ENCODE assay signal across 13 cellular contexts in genomic region chr7:92785923-92786322, GRCh38. TPM values are rescaled to one million over a fixed set of nuclear protein-coding genes. Genes with fewer than 3 reads are reported as not detected.
DNase-seq lines count a peak whose midpoint lies in the region; ATAC-seq and TF ChIP-seq lines count a peak whose summit lies in the region.
"Had no signal": no experiment of that assay in that cellular context is flagged by ENCODE, and none has a peak within 500 bp of the region (broad histone marks: within the 10 kb centered on the region; RNA-seq: fewer than 3 reads in every experiment).

No MANE protein-coding gene starts in this region.

- WGBS in thyroid gland, 2 donors = 14 to 27% methylated on average over 3 of the region's 3 CpGs

- TF ChIP-seq CTCF in thyroid gland (IDR thresholded peaks at IDR 0.05) (no peak), GM10248 (IDR thresholded peaks at IDR 0.05; ENCODE audit: control extremely low read depth, extremely low read depth, low read depth, missing control alignments) (no peak)

- H3K4me1 ChIP-seq in thyroid gland = peaks cover 14 to 22% of the 10 kb centered on the region in 2 donors

- H3K27ac ChIP-seq in thyroid gland = peak overlapping the region; percentile 10 to 56 (median 48)
- H3K27ac ChIP-seq: SJSA1 had no signal

- peaks cover 11 to 12% of the 10 kb centered on the region in 2 donors for H3K9me3 Mint-ChIP-seq in activated T-cell treated with anti-CD3 and anti-CD28 coated beads, Interleukin-2, amount 50 U/mL, for 72 hours
- H3K9me3 Mint-ChIP-seq in activated T-cell treated with anti-CD3 and anti-CD28 coated beads, Interleukin-2, amount 50 U/mL, for 4 hours = peaks cover 19% of the 10 kb centered on the region

- no peaks in the 10 kb centered on the region for H3K9me3 ChIP-seq in thyroid gland

- peaks cover 67% of the 10 kb centered on the region for H3K4me1 Mint-ChIP-seq in activated T-cell treated with anti-CD3 and anti-CD28 coated beads, Interleukin-2, amount 50 U/mL, for 72 hours (ENCODE audit: low read depth)
- peaks cover 58% of the 10 kb centered on the region for H3K4me1 Mint-ChIP-seq in activated T-cell treated with anti-CD3 and anti-CD28 coated beads, Interleukin-2, amount 50 U/mL, for 4 hours (ENCODE audit: low read depth)

- intact Hi-C loops in left ventricle myocardium superior (cut with micrococcal nuclease) (no loop called here), thyroid gland (cut with DNase I) (no loop called here)

- no peaks in the 10 kb centered on the region for H3K27me3 Mint-ChIP-seq in activated T-cell treated with anti-CD3 and anti-CD28 coated beads, Interleukin-2, amount 50 U/mL, for 72 hours (ENCODE audit: low read depth)
- no peaks in the 10 kb centered on the region for H3K27me3 Mint-ChIP-seq in activated T-cell treated with anti-CD3 and anti-CD28 coated beads, Interleukin-2, amount 50 U/mL, for 4 hours (ENCODE audit: low read depth)

- TF ChIP-seq POLR2A in thyroid gland (IDR thresholded peaks at IDR 0.05) = no peak

- peaks cover 20 to 50% of the 10 kb centered on the region in 2 donors for H3K36me3 Mint-ChIP-seq in activated T-cell treated with anti-CD3 and anti-CD28 coated beads, Interleukin-2, amount 50 U/mL, for 72 hours (ENCODE audit: insufficient read depth in 2 of 2)
- peaks cover 45% of the 10 kb centered on the region for H3K36me3 Mint-ChIP-seq in activated T-cell treated with anti-CD3 and anti-CD28 coated beads, Interleukin-2, amount 50 U/mL, for 4 hours (ENCODE audit: insufficient read depth)

- peak in 1 of 2 donors; percentile 44 for ATAC-seq in activated T-cell treated with anti-CD3 and anti-CD28 coated beads, Interleukin-2, amount 50 U/mL, for 72 hours (replicated peaks in 1 of 2)
- ATAC-seq in activated T-cell treated with anti-CD3 and anti-CD28 coated beads, Interleukin-2, amount 50 U/mL, for 4 hours = no peak
- ATAC-seq in left ventricle myocardium superior = peak; percentile 64
- no peak for ATAC-seq in GM21529 (IDR thresholded peaks at IDR 0.05; ENCODE audit: unreplicated experiment)
- ATAC-seq in HG03354 (IDR thresholded peaks at IDR 0.05; ENCODE audit: poor library complexity, severe bottlenecking, unreplicated experiment) = no peak

- H3K27ac Mint-ChIP-seq in activated T-cell treated with anti-CD3 and anti-CD28 coated beads, Interleukin-2, amount 50 U/mL, for 72 hours = peak overlapping the region; percentile 55

- DNase-seq in activated T-cell treated with anti-CD3 and anti-CD28 coated beads, Interleukin-2, amount 50 U/mL, for 72 hours = no peak
- no peak for DNase-seq in activated T-cell treated with anti-CD3 and anti-CD28 coated beads, Interleukin-2, amount 50 U/mL, for 4 hours
- peak; percentile 62 for DNase-seq in astrocyte of the hippocampus (ENCODE audit: low read depth, low spot score)
- no peak for DNase-seq in left ventricle myocardium superior
- peak; percentile 38 to 51 for DNase-seq in thyroid gland
- no peak for DNase-seq in GM10248 (ENCODE audit: extremely low spot score)
- DNase-seq: activated CD4-positive, alpha-beta T cell treated with anti-CD3 and anti-CD28 coated beads for 1 hour; activated naive CD4-positive, alpha-beta T cell; DMS79; Kasumi-1 had no signal

- no peaks in the 10 kb centered on the region for H3K27me3 ChIP-seq in thyroid gland
- H3K27me3 ChIP-seq: SJSA1 had no signal

- no peaks in the 10 kb centered on the region for H3K36me3 ChIP-seq in thyroid gland

- CTCF ChIA-PET in GM10248 (lab: Yijun Ruan, JAX) = interaction anchor here (0.9 to 1.3 kb wide), 6 partner anchors 10 to 164 kb away, joined by 3 to 7 read pairs (median 3); no protein-coding TSS in a partner anchor

- no peak overlapping the region for H3K4me3 Mint-ChIP-seq in activated T-cell treated with anti-CD3 and anti-CD28 coated beads, Interleukin-2, amount 50 U/mL, for 72 hours
- no peak overlapping the region for H3K4me3 Mint-ChIP-seq in activated T-cell treated with anti-CD3 and anti-CD28 coated beads, Interleukin-2, amount 50 U/mL, for 4 hours

- no peak overlapping the region for H3K4me3 ChIP-seq in thyroid gland (replicated peaks in 1 of 3)
- H3K4me3 ChIP-seq: SJSA1 had no signal

- POLR2A ChIA-PET in GM10248 (lab: Yijun Ruan, JAX) = no interaction called here

RNA-seq across cellular contexts. Expression of gene CDK6, which starts 50.5 kb away (rescaled TPM):
- total RNA-seq in activated T-cell treated with anti-CD3 and anti-CD28 coated beads, Interleukin-2, amount 50 U/mL, for 72 hours = 100 to 1,000 TPM; 213 to 256 TPM
- 100 to 1,000 TPM; 310 to 350 (median 347) TPM for total RNA-seq in activated T-cell treated with anti-CD3 and anti-CD28 coated beads, Interleukin-2, amount 50 U/mL, for 4 hours
- total RNA-seq in left ventricle myocardium superior = 27.5 TPM
- 10 to 100 TPM; 11.2 to 18.5 (median 13.2) TPM for total RNA-seq in thyroid gland

Comparison
In these comparisons a context has a peak if more than half of its experiments do, and no peak if none do; other contexts are left out.
1. DNase-seq: peak in astrocyte of the hippocampus (single experiment) and thyroid gland (2 of 2); none in activated T-cell treated with anti-CD3 and anti-CD28 coated beads, Interleukin-2, amount 50 U/mL, for 72 hours (0 of 2), activated T-cell treated with anti-CD3 and anti-CD28 coated beads, Interleukin-2, amount 50 U/mL, for 4 hours (single experiment), left ventricle myocardium superior (single experiment) and GM10248 (single experiment).